10 cellular contexts compared by ENCODE assay signal in genomic region chr7:144293794-144294501, GRCh38. TPM values are rescaled to one million over a fixed set of nuclear protein-coding genes. Genes with fewer than 3 reads are reported as not detected.
DNase-seq lines count a peak whose midpoint lies in the region; ATAC-seq and TF ChIP-seq lines count a peak whose summit lies in the region.
"Not testable (repeated sequence)": the region's sequence is repeated elsewhere in the genome, so short reads cannot be mapped to it uniquely, and the experiment has no call there.
"Had no signal": no experiment of that assay in that cellular context is flagged by ENCODE, and none has a peak within 500 bp of the region (broad histone marks: within the 10 kb centered on the region; RNA-seq: fewer than 3 reads in every experiment).

No MANE protein-coding gene starts in this region.

- not testable (repeated sequence) for H3K4me1 ChIP-seq in CD4-positive, CD25-positive, alpha-beta regulatory T cell (ENCODE audit: control insufficient read depth, insufficient read depth, low read length, poor library complexity, severe bottlenecking); gastroesophageal sphincter

- not testable (repeated sequence) for TF ChIP-seq CTCF in gastroesophageal sphincter (IDR thresholded peaks at IDR 0.05); omental fat pad (IDR thresholded peaks at IDR 0.05)

- no CpG with 5 or more reads among the region's 60 CpGs for WGBS in gastroesophageal sphincter (ENCODE audit: low coverage in 1 of 2), 2 donors

- CTCF ChIA-PET in activated CD8-positive, alpha-beta T cell treated with anti-CD3 and anti-CD28 coated beads, Interleukin-2, amount 10 ng/mL, durations not matched to agents 7 days and 5 days (lab: Charles Lee) = not testable (repeated sequence)

- peak; percentile 66 to 69 for ATAC-seq in CD4-positive, CD25-positive, alpha-beta regulatory T cell (ENCODE audit: low read depth in 2 of 2)
- ATAC-seq in GM19043 (IDR thresholded peaks at IDR 0.05; ENCODE audit: low read depth, unreplicated experiment) (peak; percentile 69), GM21619 (IDR thresholded peaks at IDR 0.05; ENCODE audit: unreplicated experiment) (peak; percentile 74), HG02970 (IDR thresholded peaks at IDR 0.05; ENCODE audit: low FRiP score, unreplicated experiment) (peak; percentile 58), HG03442 (IDR thresholded peaks at IDR 0.05; ENCODE audit: unreplicated experiment) (peak; percentile 74), gastroesophageal sphincter (peak; percentile 90), omental fat pad (ENCODE audit: low FRiP score) (peak; percentile 98)
- ATAC-seq in activated CD8-positive, alpha-beta T cell treated with anti-CD3 and anti-CD28 coated beads, Interleukin-2, amount 10 ng/mL, durations not matched to agents 7 days and 5 days = peak; percentile 88

- POLR2A ChIA-PET in activated CD8-positive, alpha-beta T cell treated with anti-CD3 and anti-CD28 coated beads, Interleukin-2, amount 10 ng/mL, durations not matched to agents 7 days and 5 days (lab: Charles Lee) = not testable (repeated sequence)

- H3K4me1 Mint-ChIP-seq in CD4-positive, CD25-positive, alpha-beta regulatory T cell; activated CD8-positive, alpha-beta T cell treated with anti-CD3 and anti-CD28 coated beads, Interleukin-2, amount 10 ng/mL, durations not matched to agents 7 days and 5 days (ENCODE audit: low read depth): not testable (repeated sequence)

- TF ChIP-seq EP300 in gastroesophageal sphincter (IDR thresholded peaks at IDR 0.05) = not testable (repeated sequence)

- DNase-seq in CD4-positive, CD25-positive, alpha-beta regulatory T cell; activated CD8-positive, alpha-beta T cell treated with anti-CD3 and anti-CD28 coated beads, Interleukin-2, amount 10 ng/mL, durations not matched to agents 7 days and 5 days; omental fat pad (ENCODE audit: low spot score): not testable (repeated sequence)

- H3K4me3 ChIP-seq in CD4-positive, CD25-positive, alpha-beta regulatory T cell (ENCODE audit: low read depth, low read length) = not testable (repeated sequence)
- peak overlapping the region in 1 of 2 donors; percentile 40 for H3K4me3 ChIP-seq in gastroesophageal sphincter

- H3K27ac Mint-ChIP-seq in CD4-positive, CD25-positive, alpha-beta regulatory T cell; activated CD8-positive, alpha-beta T cell treated with anti-CD3 and anti-CD28 coated beads, Interleukin-2, amount 10 ng/mL, durations not matched to agents 7 days and 5 days: not testable (repeated sequence)

- H3K36me3 Mint-ChIP-seq in CD4-positive, CD25-positive, alpha-beta regulatory T cell; activated CD8-positive, alpha-beta T cell treated with anti-CD3 and anti-CD28 coated beads, Interleukin-2, amount 10 ng/mL, durations not matched to agents 7 days and 5 days (ENCODE audit: low read depth): not testable (repeated sequence)

- H3K4me3 Mint-ChIP-seq in CD4-positive, CD25-positive, alpha-beta regulatory T cell; activated CD8-positive, alpha-beta T cell treated with anti-CD3 and anti-CD28 coated beads, Interleukin-2, amount 10 ng/mL, durations not matched to agents 7 days and 5 days: not testable (repeated sequence)

- not testable (repeated sequence) for H3K27me3 Mint-ChIP-seq in CD4-positive, CD25-positive, alpha-beta regulatory T cell; activated CD8-positive, alpha-beta T cell treated with anti-CD3 and anti-CD28 coated beads, Interleukin-2, amount 10 ng/mL, durations not matched to agents 7 days and 5 days (ENCODE audit: low read depth)

- not testable (repeated sequence) for H3K9me3 ChIP-seq in CD4-positive, CD25-positive, alpha-beta regulatory T cell (ENCODE audit: control insufficient read depth in 2 of 2, low read length in 2 of 2); gastroesophageal sphincter

- not testable (repeated sequence) for H3K27ac ChIP-seq in CD4-positive, CD25-positive, alpha-beta regulatory T cell (ENCODE audit: insufficient read depth, low read length, poor library complexity, severe bottlenecking); gastroesophageal sphincter

- TF ChIP-seq POLR2A in gastroesophageal sphincter (IDR thresholded peaks at IDR 0.05) = not testable (repeated sequence)

- H3K36me3 ChIP-seq in CD4-positive, CD25-positive, alpha-beta regulatory T cell (ENCODE audit: control insufficient read depth, insufficient read depth, low read length); gastroesophageal sphincter: not testable (repeated sequence)

- H3K27me3 ChIP-seq in CD4-positive, CD25-positive, alpha-beta regulatory T cell (ENCODE audit: control insufficient read depth, insufficient read depth, low read length); gastroesophageal sphincter: not testable (repeated sequence)

- H3K9me3 Mint-ChIP-seq in CD4-positive, CD25-positive, alpha-beta regulatory T cell; activated CD8-positive, alpha-beta T cell treated with anti-CD3 and anti-CD28 coated beads, Interleukin-2, amount 10 ng/mL, durations not matched to agents 7 days and 5 days (ENCODE audit: insufficient read depth): not testable (repeated sequence)

RNA-seq across cellular contexts. Expression of gene OR2A1, which starts 18.3 kb away (rescaled TPM):
- total RNA-seq in CD4-positive, CD25-positive, alpha-beta regulatory T cell = not detected
- under 1 TPM in 3 of 4 donors, not detected in 1; 0.20 to 0.87 (median 0.38) TPM for polyA plus RNA-seq in CD4-positive, CD25-positive, alpha-beta regulatory T cell
- total RNA-seq in activated CD8-positive, alpha-beta T cell treated with anti-CD3 and anti-CD28 coated beads, Interleukin-2, amount 10 ng/mL, durations not matched to agents 7 days and 5 days = not detected
- total RNA-seq in gastroesophageal sphincter = under 1 TPM in 2 of 4 donors, not detected in 2; 0.13 to 0.42 TPM
- total RNA-seq in omental fat pad = under 1 TPM in 2 of 4 donors, not detected in 2; 0.09 to 0.95 TPM
- total RNA-seq: A172; CD8-positive, alpha-beta memory T cell had no signal
- polyA plus RNA-seq: CD8-positive, alpha-beta memory T cell had no signal

RNA-seq across cellular contexts. Expression of gene CTAGE8, which starts 24.9 kb away (rescaled TPM):
- not detected for total RNA-seq in CD4-positive, CD25-positive, alpha-beta regulatory T cell
- under 1 TPM in 3 of 4 donors, not detected in 1; 0.35 to 0.54 (median 0.46) TPM for polyA plus RNA-seq in CD4-positive, CD25-positive, alpha-beta regulatory T cell
- 1 to 10 TPM; 2.2 TPM for total RNA-seq in activated CD8-positive, alpha-beta T cell treated with anti-CD3 and anti-CD28 coated beads, Interleukin-2, amount 10 ng/mL, durations not matched to agents 7 days and 5 days
- total RNA-seq in gastroesophageal sphincter (1 to 10 TPM in 1 of 4 donors, under 1 TPM in 1, not detected in 2; 0.94 to 2.2 TPM), omental fat pad (1 to 10 TPM in 1 of 4 donors, under 1 TPM in 3; 0.32 to 1.3 (median 0.56) TPM)
- total RNA-seq: A172 had no signal

RNA-seq across cellular contexts. Expression of gene OR2A7, which starts 29.4 kb away (rescaled TPM):
- total RNA-seq in CD4-positive, CD25-positive, alpha-beta regulatory T cell = 6.0 TPM
- under 1 TPM; 0.17 to 0.98 (median 0.39) TPM for polyA plus RNA-seq in CD4-positive, CD25-positive, alpha-beta regulatory T cell
- total RNA-seq in activated CD8-positive, alpha-beta T cell treated with anti-CD3 and anti-CD28 coated beads, Interleukin-2, amount 10 ng/mL, durations not matched to agents 7 days and 5 days = 1 to 10 TPM; 1.5 to 1.6 TPM
- total RNA-seq in gastroesophageal sphincter (1 to 10 TPM in 3 of 4 donors, under 1 TPM in 1; 0.47 to 1.9 (median 1.3) TPM), omental fat pad (10 to 100 TPM in 1 of 4 donors, 1 to 10 TPM in 3; 3.1 to 16.9 (median 4.1) TPM)
- total RNA-seq: A172 had no signal

RNA-seq across cellular contexts. Expression of gene OR2A42, which starts 54.5 kb away (rescaled TPM):
- total RNA-seq in CD4-positive, CD25-positive, alpha-beta regulatory T cell = 0.30 TPM
- polyA plus RNA-seq in CD4-positive, CD25-positive, alpha-beta regulatory T cell = under 1 TPM in 2 of 4 donors, not detected in 2; 0.14 to 0.24 TPM
- total RNA-seq in activated CD8-positive, alpha-beta T cell treated with anti-CD3 and anti-CD28 coated beads, Interleukin-2, amount 10 ng/mL, durations not matched to agents 7 days and 5 days = not detected
- total RNA-seq in gastroesophageal sphincter (under 1 TPM in 2 of 4 donors, not detected in 2; 0.16 to 0.39 TPM), omental fat pad (1 to 10 TPM in 1 of 4 donors, not detected in 3; 1.0 TPM)
- total RNA-seq: A172; CD8-positive, alpha-beta memory T cell had no signal
- polyA plus RNA-seq: CD8-positive, alpha-beta memory T cell had no signal
